ENCODE assay signal across 17 cellular contexts in genomic region chr19:30635026-30635985, GRCh38.
"Had no signal": no experiment of that assay in that cellular context is flagged by ENCODE, and none has a peak within 500 bp of the region (broad histone marks: within the 10 kb centered on the region; RNA-seq: fewer than 3 reads in every experiment).

No MANE protein-coding gene starts in this region.

- H3K4me1 Mint-ChIP-seq: memory B cell, mesothelial cell of epicardium, nephron had no signal

- DNase-seq: colonic mucosa; dermis blood vessel endothelial cell; foreskin keratinocyte; kidney; left cardiac atrium; left ventricle myocardium inferior; lower lobe of right lung; right cardiac atrium; small intestine; stimulated activated CD4-positive, alpha-beta T cell treated with anti-CD3 and anti-CD28 coated beads, Interleukin-12 subunit alpha, Interleukin-12 subunit beta, amount 100 ng/mL, for 4 hours; stimulated activated naive CD4-positive, alpha-beta T cell; stomach; trophoblast cell had no signal

- H3K4me3 ChIP-seq: colonic mucosa, left ventricle myocardium inferior, lower lobe of right lung, stomach, thoracic aorta had no signal

- H3K27me3 Mint-ChIP-seq: memory B cell had no signal

- H3K36me3 Mint-ChIP-seq: memory B cell, mesothelial cell of epicardium had no signal

- ATAC-seq: foreskin keratinocyte, left cardiac atrium, lower lobe of right lung, right cardiac atrium had no signal

- H3K27me3 ChIP-seq: colonic mucosa, foreskin keratinocyte had no signal

- H3K4me3 Mint-ChIP-seq: memory B cell, mesothelial cell of epicardium, nephron had no signal

- H3K27ac ChIP-seq: colonic mucosa, foreskin keratinocyte, left ventricle myocardium inferior, lower lobe of right lung, stomach, thoracic aorta had no signal

- H3K27ac Mint-ChIP-seq: memory B cell, mesothelial cell of epicardium, nephron had no signal

- H3K9me3 ChIP-seq: colonic mucosa, lower lobe of right lung had no signal

- H3K4me1 ChIP-seq: colonic mucosa, foreskin keratinocyte, left ventricle myocardium inferior, lower lobe of right lung, stomach had no signal

- H3K36me3 ChIP-seq: colonic mucosa, left ventricle myocardium inferior, lower lobe of right lung, stomach, thoracic aorta had no signal
